ENCODE assay signal across 19 cellular contexts in genomic region chr6:133705071-133705470, GRCh38.
A peak's percentile ranks its signal among the peaks of the same experiment; 100 is the strongest.
DNase-seq lines count a peak whose midpoint lies in the region; ATAC-seq and TF ChIP-seq lines count a peak whose summit lies in the region.
"Had no signal": no experiment of that assay in that cellular context is flagged by ENCODE, and none has a peak within 500 bp of the region (broad histone marks: within the 10 kb centered on the region; RNA-seq: fewer than 3 reads in every experiment).

No MANE protein-coding gene starts in this region.

- no peak for TF ChIP-seq EP300 in gastroesophageal sphincter (IDR thresholded peaks at IDR 0.05)

- no peaks in the 10 kb centered on the region for H3K36me3 ChIP-seq in gastroesophageal sphincter
- H3K36me3 ChIP-seq: esophagus squamous epithelium, upper lobe of left lung had no signal

- peak overlapping the region in 2 of 4 donors; percentile 1 to 29 for H3K27ac ChIP-seq in gastroesophageal sphincter
- H3K27ac ChIP-seq: upper lobe of left lung had no signal

- WGBS in gastroesophageal sphincter (ENCODE audit: low coverage in 1 of 2), 2 donors: 35 to 65% methylated on average over 1 of the region's 1 CpG

- no peak for TF ChIP-seq CTCF in gastroesophageal sphincter (IDR thresholded peaks at IDR 0.05)

- no peaks in the 10 kb centered on the region for H3K27me3 ChIP-seq in gastroesophageal sphincter
- H3K27me3 ChIP-seq: esophagus squamous epithelium, upper lobe of left lung had no signal

- in situ Hi-C loops in KBM-7 (cut with MboI; ENCODE audit: low pct_unique_long_range_greater_than_20kb, low sequenced_read_pairs): no loop called here

- no peaks in the 10 kb centered on the region for H3K9me3 ChIP-seq in gastroesophageal sphincter
- H3K9me3 ChIP-seq: esophagus squamous epithelium, upper lobe of left lung had no signal

- no peak for TF ChIP-seq POLR2A in gastroesophageal sphincter (IDR thresholded peaks at IDR 0.05)
- TF ChIP-seq POLR2A in GM18505 (IDR thresholded peaks at IDR 0.05; ENCODE audit: borderline replicate concordance, extremely low read depth, insufficient read depth, insufficient read length): no peak

- no peaks in the 10 kb centered on the region for H3K4me1 ChIP-seq in gastroesophageal sphincter
- H3K4me1 ChIP-seq: esophagus squamous epithelium, upper lobe of left lung had no signal

- ATAC-seq in gastroesophageal sphincter: peak; percentile 87
- ATAC-seq in GM18505 (IDR thresholded peaks at IDR 0.05; ENCODE audit: unreplicated experiment): no peak
- ATAC-seq: activated CD4-positive, CD25-positive, alpha-beta regulatory T cell treated with anti-CD3 and anti-CD28 coated beads, Interleukin-2, amount 50 U/mL, for 24 hours; GM23338 had no signal

- DNase-seq in ELR (ENCODE audit: low read depth) (peak; percentile 69), amniotic epithelial cell (ENCODE audit: low read depth) (peak; percentile 82), skeletal muscle cell (ENCODE audit: low read depth) (peak; percentile 77), KBM-7 (no peak), RPMI8226 (no peak)
- no peak for DNase-seq in central memory CD4-positive, alpha-beta T cell
- DNase-seq: activated CD8-positive, alpha-beta memory T cell treated with anti-CD3 and anti-CD28 coated beads, Interleukin-2, amount 50 U/mL, for 48 hours; CD4-positive, alpha-beta memory T cell; esophagus squamous epithelium; immature natural killer cell; KG1; NCI-H2029; stimulated activated CD4-positive, alpha-beta T cell treated with anti-CD3 and anti-CD28 coated beads, Interleukin-2, amount 100 ng/mL, for 24 hours; T-helper 1 cell; upper lobe of left lung had no signal

- H3K4me3 ChIP-seq in gastroesophageal sphincter (no peak overlapping the region), skeletal muscle cell (ENCODE audit: low read depth, low read length) (no peak overlapping the region)
- H3K4me3 ChIP-seq: esophagus squamous epithelium, GM23338, upper lobe of left lung had no signal

Comparison
In these comparisons a context has a peak if more than half of its experiments do, and no peak if none do; other contexts are left out.
1. DNase-seq: peak in ELR (single experiment), amniotic epithelial cell (single experiment) and skeletal muscle cell (single experiment); none in KBM-7 (single experiment), central memory CD4-positive, alpha-beta T cell (single experiment) and RPMI8226 (single experiment).